In the genomic region with DNA sequence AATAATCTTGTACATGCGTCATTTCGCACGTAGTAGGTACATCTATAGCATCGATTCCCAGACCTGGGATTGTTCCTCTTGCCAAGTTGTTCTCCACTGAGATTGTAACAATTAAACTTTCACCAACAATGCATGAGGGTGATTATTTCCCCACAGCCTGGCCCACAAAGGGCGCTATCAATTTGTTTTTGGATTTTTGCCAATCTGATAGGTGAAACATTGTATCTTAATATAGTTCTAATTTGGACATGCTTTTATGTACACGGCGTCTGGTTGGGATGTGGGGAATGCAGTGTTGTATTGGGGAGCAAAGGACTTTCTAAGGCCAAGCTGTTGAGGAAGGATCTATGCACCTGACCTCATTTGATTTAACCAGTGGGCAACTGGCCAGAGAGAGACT, we compare ENCODE assay signal across 1 cellular context.
TF ChIP-seq lines count a peak whose summit lies in the region.

No MANE protein-coding gene starts in this region.

TF ChIP-seq in K562, 482 proteins besides CTCF, POLR2A, EP300 and RAD21 (continued from another document):
- TF ChIP-seq, protein P1, sequence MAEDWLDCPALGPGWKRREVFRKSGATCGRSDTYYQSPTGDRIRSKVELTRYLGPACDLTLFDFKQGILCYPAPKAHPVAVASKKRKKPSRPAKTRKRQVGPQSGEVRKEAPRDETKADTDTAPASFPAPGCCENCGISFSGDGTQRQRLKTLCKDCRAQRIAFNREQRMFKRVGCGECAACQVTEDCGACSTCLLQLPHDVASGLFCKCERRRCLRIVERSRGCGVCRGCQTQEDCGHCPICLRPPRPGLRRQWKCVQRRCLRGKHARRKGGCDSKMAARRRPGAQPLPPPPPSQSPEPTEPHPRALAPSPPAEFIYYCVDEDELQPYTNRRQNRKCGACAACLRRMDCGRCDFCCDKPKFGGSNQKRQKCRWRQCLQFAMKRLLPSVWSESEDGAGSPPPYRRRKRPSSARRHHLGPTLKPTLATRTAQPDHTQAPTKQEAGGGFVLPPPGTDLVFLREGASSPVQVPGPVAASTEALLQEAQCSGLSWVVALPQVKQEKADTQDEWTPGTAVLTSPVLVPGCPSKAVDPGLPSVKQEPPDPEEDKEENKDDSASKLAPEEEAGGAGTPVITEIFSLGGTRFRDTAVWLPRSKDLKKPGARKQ (CRISPR knock-in tag; IDR thresholded peaks at IDR 0.05): 0 out of 2 replicates have a peak, but pooled peaks have one; percentile 3
- TF ChIP-seq, protein P2, sequence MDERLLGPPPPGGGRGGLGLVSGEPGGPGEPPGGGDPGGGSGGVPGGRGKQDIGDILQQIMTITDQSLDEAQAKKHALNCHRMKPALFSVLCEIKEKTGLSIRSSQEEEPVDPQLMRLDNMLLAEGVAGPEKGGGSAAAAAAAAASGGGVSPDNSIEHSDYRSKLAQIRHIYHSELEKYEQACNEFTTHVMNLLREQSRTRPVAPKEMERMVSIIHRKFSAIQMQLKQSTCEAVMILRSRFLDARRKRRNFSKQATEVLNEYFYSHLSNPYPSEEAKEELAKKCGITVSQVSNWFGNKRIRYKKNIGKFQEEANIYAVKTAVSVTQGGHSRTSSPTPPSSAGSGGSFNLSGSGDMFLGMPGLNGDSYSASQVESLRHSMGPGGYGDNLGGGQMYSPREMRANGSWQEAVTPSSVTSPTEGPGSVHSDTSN (CRISPR knock-in tag; IDR thresholded peaks at IDR 0.05; ENCODE audit: low read depth): no peak
- TF ChIP-seq, protein P2 (tag; conservative IDR thresholded peaks at IDR 0.05; ENCODE audit: low read depth): no peak
- peak; percentile 27 for TF ChIP-seq CHD4 (IDR thresholded peaks at IDR 0.05; ENCODE audit: insufficient read depth, insufficient replicate concordance, low read depth, low read length, poor library complexity, severe bottlenecking)
- TF ChIP-seq NFIC (IDR thresholded peaks at IDR 0.05): peak; percentile 92
- no peak for TF ChIP-seq ZEB2 (IDR thresholded peaks at IDR 0.05)
- no peak for TF ChIP-seq POLR3A (IDR thresholded peaks at IDR 0.05; ENCODE audit: borderline replicate concordance, extremely low read depth, insufficient read depth, insufficient read length)
